1 cellular context compared by ENCODE assay signal in the genomic region with DNA sequence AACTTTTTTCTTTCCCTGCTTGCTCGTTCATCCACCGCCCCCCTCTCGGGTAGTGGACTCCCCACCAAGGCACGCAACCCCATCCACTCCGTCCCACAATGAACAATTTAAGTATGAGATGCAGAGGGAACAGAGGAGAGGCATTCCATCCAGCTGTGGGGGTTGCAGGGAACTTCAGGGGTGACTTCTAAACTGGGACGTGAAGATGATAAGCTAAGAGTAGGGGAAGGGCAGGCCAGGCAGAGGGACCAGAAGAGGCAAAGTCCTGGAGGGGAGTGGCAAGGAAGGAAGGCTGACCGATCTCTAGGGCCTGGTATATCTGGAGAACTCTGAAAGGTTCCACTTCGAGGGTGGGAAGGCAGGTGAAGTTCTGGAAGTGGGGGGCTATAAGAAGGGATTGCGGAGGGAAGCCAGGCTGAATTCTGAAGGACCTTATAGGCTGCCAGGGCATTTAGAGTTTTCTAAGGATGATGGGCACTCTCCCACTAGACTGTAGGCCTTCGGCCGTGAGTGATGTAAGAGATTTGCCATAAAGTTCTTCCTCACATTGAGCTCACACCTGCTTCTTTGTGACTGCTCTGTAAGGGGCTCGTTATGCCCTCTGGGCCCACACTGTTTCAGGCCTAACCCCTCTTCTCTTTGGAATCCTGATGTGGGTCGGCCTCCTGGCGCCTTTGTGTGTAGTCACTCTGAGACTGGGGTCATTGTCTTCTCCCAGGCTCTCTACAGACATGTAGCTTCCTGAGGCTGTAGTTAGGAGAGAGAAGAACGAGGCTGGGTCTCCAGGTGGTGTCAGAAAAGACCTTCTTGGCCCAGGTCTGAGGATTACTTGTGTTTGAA.
A peak's percentile ranks its signal among the peaks of the same experiment; 100 is the strongest.
TF ChIP-seq lines count a peak whose summit lies in the region.

No MANE protein-coding gene starts in this region.

TF ChIP-seq in HepG2, 621 proteins besides CTCF, POLR2A, EP300 and RAD21:
- TF ChIP-seq, protein P1, sequence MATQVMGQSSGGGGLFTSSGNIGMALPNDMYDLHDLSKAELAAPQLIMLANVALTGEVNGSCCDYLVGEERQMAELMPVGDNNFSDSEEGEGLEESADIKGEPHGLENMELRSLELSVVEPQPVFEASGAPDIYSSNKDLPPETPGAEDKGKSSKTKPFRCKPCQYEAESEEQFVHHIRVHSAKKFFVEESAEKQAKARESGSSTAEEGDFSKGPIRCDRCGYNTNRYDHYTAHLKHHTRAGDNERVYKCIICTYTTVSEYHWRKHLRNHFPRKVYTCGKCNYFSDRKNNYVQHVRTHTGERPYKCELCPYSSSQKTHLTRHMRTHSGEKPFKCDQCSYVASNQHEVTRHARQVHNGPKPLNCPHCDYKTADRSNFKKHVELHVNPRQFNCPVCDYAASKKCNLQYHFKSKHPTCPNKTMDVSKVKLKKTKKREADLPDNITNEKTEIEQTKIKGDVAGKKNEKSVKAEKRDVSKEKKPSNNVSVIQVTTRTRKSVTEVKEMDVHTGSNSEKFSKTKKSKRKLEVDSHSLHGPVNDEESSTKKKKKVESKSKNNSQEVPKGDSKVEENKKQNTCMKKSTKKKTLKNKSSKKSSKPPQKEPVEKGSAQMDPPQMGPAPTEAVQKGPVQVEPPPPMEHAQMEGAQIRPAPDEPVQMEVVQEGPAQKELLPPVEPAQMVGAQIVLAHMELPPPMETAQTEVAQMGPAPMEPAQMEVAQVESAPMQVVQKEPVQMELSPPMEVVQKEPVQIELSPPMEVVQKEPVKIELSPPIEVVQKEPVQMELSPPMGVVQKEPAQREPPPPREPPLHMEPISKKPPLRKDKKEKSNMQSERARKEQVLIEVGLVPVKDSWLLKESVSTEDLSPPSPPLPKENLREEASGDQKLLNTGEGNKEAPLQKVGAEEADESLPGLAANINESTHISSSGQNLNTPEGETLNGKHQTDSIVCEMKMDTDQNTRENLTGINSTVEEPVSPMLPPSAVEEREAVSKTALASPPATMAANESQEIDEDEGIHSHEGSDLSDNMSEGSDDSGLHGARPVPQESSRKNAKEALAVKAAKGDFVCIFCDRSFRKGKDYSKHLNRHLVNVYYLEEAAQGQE (IDR thresholded peaks at IDR 0.05; ENCODE audit: borderline replicate concordance in 1 of 2, low read depth in 1 of 2, low read length in 2 of 2): no peak
- TF ChIP-seq MYC (CRISPR knock-in tag; IDR thresholded peaks at IDR 0.05; ENCODE audit: borderline replicate concordance) (no peak), ZNF282 (IDR thresholded peaks at IDR 0.05; ENCODE audit: partially characterized antibody) (no peak), MIER3 (CRISPR knock-in tag; IDR thresholded peaks at IDR 0.05; ENCODE audit: borderline replicate concordance) (no peak), HNRNPL (IDR thresholded peaks at IDR 0.05; ENCODE audit: low read depth, low read length) (no peak), HOXA5 (CRISPR knock-in tag; IDR thresholded peaks at IDR 0.05) (no peak), CAMTA2 (CRISPR knock-in tag; IDR thresholded peaks at IDR 0.05; ENCODE audit: borderline replicate concordance) (no peak), EZH2 (conservative IDR thresholded peaks at IDR 0.05; ENCODE audit: low read depth, low read length) (0 out of 2 replicates have a peak, but pooled peaks have one; percentile 25), GABPA (IDR thresholded peaks at IDR 0.05; ENCODE audit: low read depth, low read length) (no peak), GABPA (CRISPR knock-in tag; IDR thresholded peaks at IDR 0.05; ENCODE audit: low read depth) (no peak), TSC22D2 (CRISPR knock-in tag; IDR thresholded peaks at IDR 0.05; ENCODE audit: borderline replicate concordance) (no peak), SKI (IDR thresholded peaks at IDR 0.05; ENCODE audit: partially characterized antibody) (no peak), ZNF274 (CRISPR knock-in tag; IDR thresholded peaks at IDR 0.05) (0 out of 2 replicates have a peak, but pooled peaks have one; percentile 40), ZSCAN21 (CRISPR knock-in tag; IDR thresholded peaks at IDR 0.05; ENCODE audit: borderline replicate concordance) (no peak), ZNF766 (CRISPR knock-in tag; IDR thresholded peaks at IDR 0.05; ENCODE audit: borderline replicate concordance) (no peak), LRRFIP1 (CRISPR knock-in tag; conservative IDR thresholded peaks at IDR 0.05) (no peak), SALL2 (CRISPR knock-in tag; IDR thresholded peaks at IDR 0.05) (no peak), TBL1XR1 (IDR thresholded peaks at IDR 0.05; ENCODE audit: borderline replicate concordance, low read length, partially characterized antibody) (no peak), ZBTB39 (CRISPR knock-in tag; IDR thresholded peaks at IDR 0.05) (0 out of 2 replicates have a peak, but pooled peaks have one; percentile 41), POLR2G (IDR thresholded peaks at IDR 0.05; ENCODE audit: low read depth, low read length) (no peak), ZNF841 (CRISPR knock-in tag; IDR thresholded peaks at IDR 0.05; ENCODE audit: borderline replicate concordance) (no peak), NRL (CRISPR knock-in tag; IDR thresholded peaks at IDR 0.05; ENCODE audit: borderline replicate concordance) (0 out of 2 replicates have a peak, but pooled peaks have one; percentile 49), TCF7L2 (IDR thresholded peaks at IDR 0.05; ENCODE audit: low read depth, low read length) (no peak), RARA (CRISPR knock-in tag; IDR thresholded peaks at IDR 0.05) (no peak), NFIB (CRISPR knock-in tag; IDR thresholded peaks at IDR 0.05; ENCODE audit: borderline replicate concordance) (no peak), HOXA7 (CRISPR knock-in tag; IDR thresholded peaks at IDR 0.05) (no peak), PAWR (CRISPR knock-in tag; IDR thresholded peaks at IDR 0.05; ENCODE audit: borderline replicate concordance) (0 out of 2 replicates have a peak, but pooled peaks have one; percentile 71)
- TF ChIP-seq, protein P2, sequence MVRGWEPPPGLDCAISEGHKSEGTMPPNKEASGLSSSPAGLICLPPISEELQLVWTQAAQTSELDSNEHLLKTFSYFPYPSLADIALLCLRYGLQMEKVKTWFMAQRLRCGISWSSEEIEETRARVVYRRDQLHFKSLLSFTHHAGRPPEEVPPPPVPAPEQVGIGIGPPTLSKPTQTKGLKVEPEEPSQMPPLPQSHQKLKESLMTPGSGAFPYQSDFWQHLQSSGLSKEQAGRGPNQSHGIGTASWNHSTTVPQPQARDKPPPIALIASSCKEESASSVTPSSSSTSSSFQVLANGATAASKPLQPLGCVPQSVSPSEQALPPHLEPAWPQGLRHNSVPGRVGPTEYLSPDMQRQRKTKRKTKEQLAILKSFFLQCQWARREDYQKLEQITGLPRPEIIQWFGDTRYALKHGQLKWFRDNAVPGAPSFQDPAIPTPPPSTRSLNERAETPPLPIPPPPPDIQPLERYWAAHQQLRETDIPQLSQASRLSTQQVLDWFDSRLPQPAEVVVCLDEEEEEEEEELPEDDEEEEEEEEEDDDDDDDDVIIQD (CRISPR knock-in tag; IDR thresholded peaks at IDR 0.05; ENCODE audit: low read depth): no peak
- TF ChIP-seq, protein P3, sequence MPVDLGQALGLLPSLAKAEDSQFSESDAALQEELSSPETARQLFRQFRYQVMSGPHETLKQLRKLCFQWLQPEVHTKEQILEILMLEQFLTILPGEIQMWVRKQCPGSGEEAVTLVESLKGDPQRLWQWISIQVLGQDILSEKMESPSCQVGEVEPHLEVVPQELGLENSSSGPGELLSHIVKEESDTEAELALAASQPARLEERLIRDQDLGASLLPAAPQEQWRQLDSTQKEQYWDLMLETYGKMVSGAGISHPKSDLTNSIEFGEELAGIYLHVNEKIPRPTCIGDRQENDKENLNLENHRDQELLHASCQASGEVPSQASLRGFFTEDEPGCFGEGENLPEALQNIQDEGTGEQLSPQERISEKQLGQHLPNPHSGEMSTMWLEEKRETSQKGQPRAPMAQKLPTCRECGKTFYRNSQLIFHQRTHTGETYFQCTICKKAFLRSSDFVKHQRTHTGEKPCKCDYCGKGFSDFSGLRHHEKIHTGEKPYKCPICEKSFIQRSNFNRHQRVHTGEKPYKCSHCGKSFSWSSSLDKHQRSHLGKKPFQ (CRISPR knock-in tag; IDR thresholded peaks at IDR 0.05; ENCODE audit: insufficient replicate concordance): no peak
TF ChIP-seq in HepG2: peak in this region for 5.
